ENCODE assay signal across 12 cellular contexts in genomic region chr9:98251554-98251953, GRCh38. TPM values are rescaled to one million over a fixed set of nuclear protein-coding genes. Genes with fewer than 3 reads are reported as not detected.
DNase-seq lines count a peak whose midpoint lies in the region; ATAC-seq and TF ChIP-seq lines count a peak whose summit lies in the region.
"Had no signal": no experiment of that assay in that cellular context is flagged by ENCODE, and none has a peak within 500 bp of the region (broad histone marks: within the 10 kb centered on the region; RNA-seq: fewer than 3 reads in every experiment).

No MANE protein-coding gene starts in this region.

- WGBS in ovary, 3 donors = 87 to 92% (median 90%) methylated on average over 9 of the region's 9 CpGs

- no peaks in the 10 kb centered on the region for H3K27me3 ChIP-seq in PC-9 (ENCODE audit: insufficient read depth, low read depth)
- no peaks in the 10 kb centered on the region for H3K27me3 ChIP-seq in ovary

- H3K27ac Mint-ChIP-seq in osteocyte (ENCODE audit: unreplicated experiment) = peak overlapping the region; percentile 62

- no peak overlapping the region for H2AFZ ChIP-seq in PC-9

- intact Hi-C loops in PC-9 (cut with micrococcal nuclease; ENCODE audit: unreplicated experiment) (loop anchor here (1.0 to 10.0 kb wide), 3 partner anchors 32 to 537 kb away; no protein-coding TSS in a partner anchor), ovary (cut with DNase I) (loop anchor here in 2 of 4 donors (5.0 to 10.0 kb wide), 4 partner anchors 44 to 327 kb away; partner anchors contain the start of gene TRMO (in 1 of the 2))

- H3K4me3 ChIP-seq in PC-9 = peak overlapping the region; percentile 20; the same call in 1 of the 2 replicates
- no peak overlapping the region for H3K4me3 ChIP-seq in epithelial cell of esophagus (ENCODE audit: low read length)
- no peak overlapping the region for H3K4me3 ChIP-seq in ovary

- H3K36me3 ChIP-seq in PC-9 (ENCODE audit: low read depth) (peaks cover 9% of the 10 kb centered on the region; the same call in 1 of the 2 replicates), ovary (no peaks in the 10 kb centered on the region)

- peaks cover 65% of the 10 kb centered on the region for H3F3A ChIP-seq in PC-9 (ENCODE audit: insufficient read depth, low read depth)

- peak overlapping the region; percentile 93 for H3K4me2 ChIP-seq in PC-9

- H3K79me2 ChIP-seq in PC-9 (ENCODE audit: low read depth) = peaks cover 73% of the 10 kb centered on the region

- no peaks in the 10 kb centered on the region for H3K9me3 Mint-ChIP-seq in osteocyte (ENCODE audit: unreplicated experiment)
- H3K9me3 Mint-ChIP-seq: T-cell had no signal

- peak overlapping the region; percentile 31 for H3K4me3 Mint-ChIP-seq in osteocyte (ENCODE audit: unreplicated experiment)
- H3K4me3 Mint-ChIP-seq: T-cell had no signal

- POLR2A ChIA-PET in PC-9 (lab: Charles Lee; ENCODE audit: unreplicated experiment) = interaction anchor here (0.7 to 1.4 kb wide), 3 partner anchors 28 to 530 kb away, joined by 4 to 7 read pairs (median 4); no protein-coding TSS in a partner anchor

- no peaks in the 10 kb centered on the region for H4K20me1 ChIP-seq in PC-9 (ENCODE audit: insufficient read depth)

- DNase-seq in EH (ENCODE audit: low read depth) (peak; percentile 90), PC-9 (peak; percentile 72 to 88), epithelial cell of esophagus (ENCODE audit: low read depth) (peak; percentile 96), osteocyte (ENCODE audit: extremely low spot score, unreplicated experiment) (no peak), DMS79 (lab: John Stamatoyannopoulos, UW) (no peak), ovary (no peak), GM19238 (ENCODE audit: insufficient read length, low spot score) (no peak)
- DNase-seq: anterior cingulate cortex, glutamatergic neuron, NCI-H526, T-cell had no signal

- H3K27me3 Mint-ChIP-seq in osteocyte (ENCODE audit: unreplicated experiment) = no peaks in the 10 kb centered on the region
- H3K27me3 Mint-ChIP-seq: T-cell had no signal

- H3K4me1 Mint-ChIP-seq in osteocyte (ENCODE audit: unreplicated experiment) = peaks cover 76% of the 10 kb centered on the region

- BruUV-seq in PC-9 (replicated peaks; lab: Mats Ljungman, UMichigan) = no TSS peak

- peaks cover 80% of the 10 kb centered on the region for H3K4me1 ChIP-seq in PC-9 (replicated peaks; ENCODE audit: insufficient read depth)
- H3K4me1 ChIP-seq in ovary (ENCODE audit: insufficient read depth) = peaks cover 7% of the 10 kb centered on the region

- CTCF ChIA-PET in PC-9 (lab: Charles Lee) = no interaction called here

- no peaks in the 10 kb centered on the region for H3K9me3 ChIP-seq in PC-9 (ENCODE audit: insufficient read depth, low read depth)
- H3K9me3 ChIP-seq in ovary = no peaks in the 10 kb centered on the region

- no peak for TF ChIP-seq EP300 in ovary (IDR thresholded peaks at IDR 0.05)

- peaks cover 8% of the 10 kb centered on the region for H3K36me3 Mint-ChIP-seq in osteocyte (ENCODE audit: unreplicated experiment)

- H3K27ac ChIP-seq in PC-9 (peak overlapping the region; percentile 90), ovary (no peak overlapping the region)

- H3K9me2 ChIP-seq in PC-9 (ENCODE audit: insufficient read depth) = no peaks in the 10 kb centered on the region

- no peak for ATAC-seq in HG02759 (IDR thresholded peaks at IDR 0.05; ENCODE audit: unreplicated experiment)
- ATAC-seq: T-cell had no signal

- TF ChIP-seq CTCF in PC-9 (conservative IDR thresholded peaks at IDR 0.05) (no peak), epithelial cell of esophagus (IDR thresholded peaks at IDR 0.05; ENCODE audit: insufficient read depth, low read depth, low read length, missing control alignments) (no peak), osteocyte (IDR thresholded peaks at IDR 0.05) (no peak), ovary (IDR thresholded peaks at IDR 0.05) (no peak)

- TF ChIP-seq POLR2A in ovary (IDR thresholded peaks at IDR 0.05) = no peak

RNA-seq across cellular contexts. Expression of gene TBC1D2, which starts 3.9 kb away (rescaled TPM):
- total RNA-seq in PC-9 (2021) (42.9 and 44.7 TPM in 2 replicates), osteocyte (23.7 and 25.6 TPM in 2 replicates), ovary (10 to 100 TPM in 1 of 7 donors, 1 to 10 TPM in 6; 3.9 to 11.3 (median 4.7) TPM)
- polyA plus RNA-seq in ovary = 1 to 10 TPM; 1.7 to 3.6 TPM

RNA-seq across cellular contexts. Expression of gene CORO2A, which starts 59.1 kb away (rescaled TPM):
- total RNA-seq in PC-9 (2021) = 19.5 and 19.8 TPM in 2 replicates
- total RNA-seq in osteocyte = 1.6 and 1.8 TPM in 2 replicates
- 1 to 10 TPM in 4 of 7 donors, under 1 TPM in 3; 0.13 to 3.7 (median 1.2) TPM for total RNA-seq in ovary
- polyA plus RNA-seq in ovary = 1 to 10 TPM in 1 of 2 donors, under 1 TPM in 1; 0.33 to 1.9 TPM

Comparison
In these comparisons a context has a peak if more than half of its experiments do, and no peak if none do; other contexts are left out.
1. DNase-seq: peak in EH (single experiment), PC-9 (2 of 2) and epithelial cell of esophagus (single experiment); none in osteocyte (single experiment), DMS79 (single experiment), ovary (0 of 5) and GM19238 (single experiment).